ENCODE assay signal across 23 cellular contexts in genomic region chr3:46335546-46335945, GRCh38. TPM values are rescaled to one million over a fixed set of nuclear protein-coding genes. Genes with fewer than 3 reads are reported as not detected.
"Had no signal": no experiment of that assay in that cellular context is flagged by ENCODE, and none has a peak within 500 bp of the region (broad histone marks: within the 10 kb centered on the region; RNA-seq: fewer than 3 reads in every experiment).

No MANE protein-coding gene starts in this region.

- H3K4me3 Mint-ChIP-seq: activated CD4-positive, alpha-beta memory T cell treated with anti-CD3 and anti-CD28 coated beads, Interleukin-2, amount 10 ng/mL, durations not matched to agents 7 days and 5 days; activated T-helper 1 cell treated with anti-CD3 and anti-CD28 coated beads, Interleukin-12 subunit alpha, Interleukin-12 subunit beta, Interleukin-2, Interleukin-4 antibody, amounts not matched to agents 30 ng/mL and 10 ng/mL and 1 ng/mL, durations not matched to agents 14 hours and 24 hours and 36 hours; dendritic cell treated with granulocyte-macrophage colony-stimulating factor and Interleukin-4, amounts not matched to agents 40 ng/mL and 50 ng/mL, for 4 days; memory B cell had no signal

- DNase-seq: activated CD4-positive, alpha-beta memory T cell treated with anti-CD3 and anti-CD28 coated beads, Interleukin-2, amount 10 ng/mL, durations not matched to agents 7 days and 5 days; activated CD4-positive, alpha-beta T cell treated with anti-CD3 and anti-CD28 coated beads for 4 hours; activated CD4-positive, CD25-positive, alpha-beta regulatory T cell; activated gamma-delta T cell treated with Interleukin-2 at 50 U/mL for 16 hours; caudate nucleus; effector CD4-positive, alpha-beta T cell; foreskin melanocyte; left ventricle myocardium superior; retina; sigmoid colon; stimulated activated CD4-positive, alpha-beta T cell treated with anti-CD3 and anti-CD28 coated beads, Interleukin-4, amount 100 ng/mL, for 1 hour; stimulated activated naive CD4-positive, alpha-beta T cell; testis; uterus had no signal

- H3K27ac Mint-ChIP-seq: activated CD4-positive, alpha-beta memory T cell treated with anti-CD3 and anti-CD28 coated beads, Interleukin-2, amount 10 ng/mL, durations not matched to agents 7 days and 5 days; activated naive CD4-positive, alpha-beta T cell treated with anti-CD3 and anti-CD28 coated beads, Interleukin-2, amount 50 U/mL, for 72 hours; dendritic cell treated with granulocyte-macrophage colony-stimulating factor and Interleukin-4, amounts not matched to agents 40 ng/mL and 50 ng/mL, for 4 days; memory B cell had no signal

- ATAC-seq: left ventricle myocardium superior had no signal

- H3K9me3 ChIP-seq: testis, uterus had no signal

- H3K27me3 Mint-ChIP-seq: dendritic cell treated with granulocyte-macrophage colony-stimulating factor and Interleukin-4, amounts not matched to agents 40 ng/mL and 50 ng/mL, for 4 days; memory B cell had no signal

RNA-seq across cellular contexts. Expression of gene CCR2, which starts 18.4 kb away (rescaled TPM):
- total RNA-seq: epithelial cell of proximal tubule, myocyte, osteocyte, progenitor cell of endocrine pancreas had no signal

RNA-seq across cellular contexts. Expression of gene CCR5, which starts 35.2 kb away (rescaled TPM):
- total RNA-seq: ascending aorta, epithelial cell of proximal tubule, myocyte, osteocyte, progenitor cell of endocrine pancreas had no signal
